In the genomic region with DNA sequence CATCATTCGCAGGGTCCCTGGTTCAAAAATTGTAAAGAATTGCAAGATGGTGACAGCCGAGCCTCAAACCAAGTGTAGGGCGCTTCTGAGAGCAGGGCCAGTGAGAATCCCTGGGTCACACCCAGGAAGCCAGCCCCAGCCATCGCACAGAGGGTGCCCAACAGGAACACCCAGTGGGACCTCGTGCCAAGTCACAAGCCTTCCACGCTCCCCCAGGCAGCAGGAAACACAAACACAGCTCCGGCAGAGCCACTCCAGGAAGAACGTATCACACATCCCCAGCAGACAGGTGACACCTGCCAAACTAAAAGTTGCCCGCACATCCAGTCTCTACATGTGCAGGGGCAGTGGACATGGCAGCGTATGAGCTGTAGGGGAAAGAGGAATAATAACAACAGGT, we compare ENCODE assay signal across 12 cellular contexts. TPM values are rescaled to one million over a fixed set of nuclear protein-coding genes. Genes with fewer than 3 reads are reported as not detected.
DNase-seq lines count a peak whose midpoint lies in the region; ATAC-seq and TF ChIP-seq lines count a peak whose summit lies in the region.
"Had no signal": no experiment of that assay in that cellular context is flagged by ENCODE, and none has a peak within 500 bp of the region (broad histone marks: within the 10 kb centered on the region; RNA-seq: fewer than 3 reads in every experiment).

No MANE protein-coding gene starts in this region.

- H3K9me3 ChIP-seq in heart right ventricle (no peaks in the 10 kb centered on the region), prostate gland (no peaks in the 10 kb centered on the region), neural progenitor cell (ENCODE audit: low read depth) (no peaks in the 10 kb centered on the region)

- no peak overlapping the region for H3K9ac ChIP-seq in neural progenitor cell

- H3K27me3 Mint-ChIP-seq in neural progenitor cell (ENCODE audit: insufficient read depth, low read depth) = peaks cover 38% of the 10 kb centered on the region

- ATAC-seq in heart right ventricle (peak in 5 of 8 donors; percentile 13 to 56 (median 18)), GM19395 (IDR thresholded peaks at IDR 0.05; ENCODE audit: unreplicated experiment) (no peak), GM21390 (IDR thresholded peaks at IDR 0.05; ENCODE audit: unreplicated experiment) (no peak)

- peak; percentile 66 for TF ChIP-seq POLR2A in prostate gland (IDR thresholded peaks at IDR 0.05)

- H3K27ac ChIP-seq in heart right ventricle (peak overlapping the region in 9 of 10 donors; percentile 72 to 95 (median 91)), prostate gland (peak overlapping the region; percentile 89 to 90), neural progenitor cell (no peak overlapping the region)

- H3K27ac Mint-ChIP-seq in neural progenitor cell = no peak overlapping the region

- H3K4me3 Mint-ChIP-seq in neural progenitor cell = no peak overlapping the region

- TF ChIP-seq CTCF in LNCaP clone FGC (IDR thresholded peaks at IDR 0.05; ENCODE audit: control insufficient read depth, extremely low read depth, insufficient read depth) = no peak
- TF ChIP-seq CTCF in heart right ventricle (IDR thresholded peaks at IDR 0.05) = no peak
- TF ChIP-seq CTCF in prostate gland (IDR thresholded peaks at IDR 0.05) = no peak
- no peak for TF ChIP-seq CTCF in neural progenitor cell (IDR thresholded peaks at IDR 0.05)

- H3K4me1 ChIP-seq in heart right ventricle = peaks cover 74 to 100% (median 94%) of the 10 kb centered on the region in 9 donors
- peaks cover 77% of the 10 kb centered on the region for H3K4me1 ChIP-seq in prostate gland (replicated peaks)
- peaks cover 11% of the 10 kb centered on the region for H3K4me1 ChIP-seq in neural progenitor cell

- intact Hi-C loops in heart right ventricle (cut with DNase I) (loop anchor here in 1 of 10 donors (2.0 to 5.0 kb wide), 2 partner anchors 19 to 145 kb away; no protein-coding TSS in a partner anchor), prostate gland (cut with DNase I) (loop anchor here (2.0 to 5.0 kb wide), 3 partner anchors 19 to 145 kb away; no protein-coding TSS in a partner anchor)

- peaks cover 4% of the 10 kb centered on the region for H4K20me1 ChIP-seq in neural progenitor cell (ENCODE audit: low read depth)

- DNase-seq in CD1c-positive myeloid dendritic cell (ENCODE audit: extremely low spot score) (peak; percentile 23), LNCaP clone FGC (ENCODE audit: low read depth) (peak; percentile 44), heart right ventricle (peak; percentile 69 to 72), prostate gland (ENCODE audit: low spot score) (peak; percentile 92), neural progenitor cell (ENCODE audit: low spot score) (no peak), AG08395 (ENCODE audit: low spot score) (no peak)
- DNase-seq: activated CD4-positive, CD25-positive, alpha-beta regulatory T cell treated with anti-CD3 and anti-CD28 coated beads, Interleukin-2, amount 50 U/mL, for 72 hours; stimulated activated CD4-positive, alpha-beta T cell treated with anti-CD3 and anti-CD28 coated beads, Interleukin-12 subunit alpha, Interleukin-12 subunit beta, amount 100 ng/mL, for 4 hours had no signal

- H3K79me2 ChIP-seq in neural progenitor cell (ENCODE audit: low read depth) = no peaks in the 10 kb centered on the region

- H3K27me3 ChIP-seq in heart right ventricle (peaks cover 0 to 4% (median 0%) of the 10 kb centered on the region in 7 donors), prostate gland (replicated peaks; ENCODE audit: insufficient read depth) (no peaks in the 10 kb centered on the region), neural progenitor cell (peaks cover 49% of the 10 kb centered on the region)

- peaks cover 43% of the 10 kb centered on the region for H3K4me1 Mint-ChIP-seq in neural progenitor cell

- no peak overlapping the region for H2AFZ ChIP-seq in neural progenitor cell (replicated peaks)

- 40 to 52% methylated on average over 10 of the region's 10 CpGs for WGBS in heart right ventricle, 2 donors
- WGBS in prostate gland = 32% methylated on average over 10 of the region's 10 CpGs

- peaks cover 0 to 4% (median 0%) of the 10 kb centered on the region in 9 donors for H3K36me3 ChIP-seq in heart right ventricle
- no peaks in the 10 kb centered on the region for H3K36me3 ChIP-seq in prostate gland
- no peaks in the 10 kb centered on the region for H3K36me3 ChIP-seq in neural progenitor cell

- H3K4me3 ChIP-seq in LNCaP clone FGC (ENCODE audit: low read depth, low read length) (no peak overlapping the region), heart right ventricle (no peak overlapping the region), prostate gland (no peak overlapping the region), neural progenitor cell (no peak overlapping the region)
- H3K4me3 ChIP-seq: dorsolateral prefrontal cortex had no signal

- H3K9me3 Mint-ChIP-seq in neural progenitor cell = peaks cover 2% of the 10 kb centered on the region

- H3K36me3 Mint-ChIP-seq in neural progenitor cell = no peaks in the 10 kb centered on the region

- no peak overlapping the region for H3K4me2 ChIP-seq in neural progenitor cell

- H3F3A ChIP-seq in neural progenitor cell (ENCODE audit: low read depth) = peaks cover 25% of the 10 kb centered on the region

RNA-seq across cellular contexts. Expression of a gene that starts 20.2 kb away (rescaled TPM):
- total RNA-seq in heart right ventricle (10 to 100 TPM; 50.8 to 88.3 (median 63.7) TPM), prostate gland (100 to 1,000 TPM; 171 to 178 TPM), neural progenitor cell (ENCODE audit: low replicate concordance) (2.5 and 4.3 TPM in 2 replicates)
- polyA plus RNA-seq in heart right ventricle = 10 to 100 TPM; 39.9 to 93.5 TPM

RNA-seq across cellular contexts. Expression of a gene that starts 46.1 kb away (rescaled TPM):
- total RNA-seq in heart right ventricle (not detected), prostate gland (not detected), neural progenitor cell (ENCODE audit: low replicate concordance) (not detected in 2 replicates)
- polyA plus RNA-seq in heart right ventricle = not detected
- total RNA-seq: dorsolateral prefrontal cortex, mononuclear cell had no signal

Comparison
In these comparisons a context has a peak if more than half of its experiments do, and no peak if none do; other contexts are left out.
1. DNase-seq: peak in CD1c-positive myeloid dendritic cell (single experiment), LNCaP clone FGC (single experiment), heart right ventricle (2 of 2) and prostate gland (single experiment); none in neural progenitor cell (single experiment) and AG08395 (single experiment).
2. ATAC-seq: peak in heart right ventricle (5 of 8); none in GM19395 (single experiment) and GM21390 (single experiment).